In genomic region chr1:77978969-77979838, GRCh38 we compare ENCODE assay signal across 8 cellular contexts.
DNase-seq lines count a peak whose midpoint lies in the region; ATAC-seq and TF ChIP-seq lines count a peak whose summit lies in the region.

FUBP1 (minus strand) TSS chr1:77979072; CDS start chr1:77979004, 68 bp downstream.

- H3K9me3 ChIP-seq in WERI-Rb-1 (ENCODE audit: severe bottlenecking) = no peaks in the 10 kb centered on the region

- peak; percentile 94 for DNase-seq in AG08395 (ENCODE audit: low spot score)
- peak; percentile 97 for DNase-seq in NCI-H2196 treated with DMSO at 0.1 percent for 48 hours (lab: John Stamatoyannopoulos, UW; ENCODE audit: unreplicated experiment)
- DNase-seq in WERI-Rb-1 = peak; percentile 96
- peak; percentile 100 for DNase-seq in cardiac fibroblast (ENCODE audit: low read depth in 2 of 2)
- DNase-seq in inferior parietal cortex (ENCODE audit: extremely low spot score) = peak; percentile 98
- peak; percentile 90 to 91 for DNase-seq in stimulated activated CD4-positive, alpha-beta T cell treated with anti-CD3 and anti-CD28 coated beads, Interleukin-12 subunit alpha, Interleukin-12 subunit beta, amount 100 ng/mL, for 24 hours (ENCODE audit: low read depth in 2 of 2)

- no peaks in the 10 kb centered on the region for H3K27me3 ChIP-seq in WERI-Rb-1 (ENCODE audit: insufficient read depth, low read depth, severe bottlenecking)

- peak within 1 kb of the TSS; percentile 97 for H3K27ac ChIP-seq in WERI-Rb-1

- TF ChIP-seq CTCF in WERI-Rb-1 (IDR thresholded peaks at IDR 0.05; ENCODE audit: low read depth, low read length) = peak; percentile 76
- TF ChIP-seq CTCF in cardiac fibroblast (IDR thresholded peaks at IDR 0.05; ENCODE audit: low read depth, low read length) = peak; percentile 73

- peaks cover 45% of the 10 kb centered on the region for H3K36me3 ChIP-seq in WERI-Rb-1

- H3K4me3 ChIP-seq in WERI-Rb-1 (ENCODE audit: low read depth, low read length) = peak within 1 kb of the TSS; percentile 89
- peak within 1 kb of the TSS; percentile 72 to 82 for H3K4me3 ChIP-seq in cardiac fibroblast (replicated peaks in 1 of 2; ENCODE audit: low read depth in 2 of 2, low read length in 2 of 2)

- peak; percentile 68 for ATAC-seq in GM18873 (IDR thresholded peaks at IDR 0.05; ENCODE audit: low FRiP score, unreplicated experiment)
- peak; percentile 74 for ATAC-seq in HG03139 (IDR thresholded peaks at IDR 0.05; ENCODE audit: unreplicated experiment)

Comparison
In these comparisons a context has a peak if more than half of its experiments do, and no peak if none do; other contexts are left out.
1. Peak in every context shown above with its lines: DNase-seq, ATAC-seq, H3K4me3 ChIP-seq and H3K27ac ChIP-seq.